Comparison of ENCODE assay signal across 17 cellular contexts in genomic region chr7:114966156-114966555, GRCh38. TPM values are rescaled to one million over a fixed set of nuclear protein-coding genes. Genes with fewer than 3 reads are reported as not detected.
DNase-seq lines count a peak whose midpoint lies in the region; ATAC-seq, FAIRE-seq and TF ChIP-seq lines count a peak whose summit lies in the region.
"Had no signal": no experiment of that assay in that cellular context is flagged by ENCODE, and none has a peak within 500 bp of the region (broad histone marks: within the 10 kb centered on the region; RNA-seq: fewer than 3 reads in every experiment).

No MANE protein-coding gene starts in this region.

- H3K27ac ChIP-seq in CD8-positive, alpha-beta T cell (ENCODE audit: low read depth, low read length): no peak overlapping the region
- no peak overlapping the region for H3K27ac ChIP-seq in endothelial cell of umbilical vein (ENCODE audit: insufficient read depth, low read depth, low read length)
- H3K27ac ChIP-seq: BLaER1 treated with 17β-estradiol and CSF1 and Interleukin-3, amounts not matched to agents 10 nM and 100 nM; GM23248 had no signal

- intact Hi-C loops in CD8-positive, alpha-beta T cell (cut with DNase I, micrococcal nuclease): loop anchor here in 1 of 2 experiments (2.0 kb wide), 1 partner anchor 15 kb away; no protein-coding TSS in a partner anchor
- intact Hi-C loops in endothelial cell of umbilical vein (cut with micrococcal nuclease): no loop called here

- H4K20me1 ChIP-seq in endothelial cell of umbilical vein (replicated peaks; ENCODE audit: control insufficient read depth, extremely low read depth, insufficient read depth, low read length): no peaks in the 10 kb centered on the region
- H4K20me1 ChIP-seq: BLaER1 treated with 17β-estradiol and CSF1 and Interleukin-3, amounts not matched to agents 10 nM and 100 nM had no signal

- no peak for ATAC-seq in CD8-positive, alpha-beta T cell

- FAIRE-seq in endothelial cell of umbilical vein (lab: Jason Lieb, UNC): peak; percentile 4

- dilution Hi-C loops in endothelial cell of umbilical vein (cut with MboI; ENCODE audit: extremely low pct_ligation_motif_present, low sequenced_read_pairs): no loop called here

- H3K27ac Mint-ChIP-seq in CD8-positive, alpha-beta T cell: peak overlapping the region; percentile 45
- peak overlapping the region; percentile 13 for H3K27ac Mint-ChIP-seq in mesothelial cell of epicardium
- no peak overlapping the region for H3K27ac Mint-ChIP-seq in activated CD4-positive, alpha-beta T cell treated with anti-CD3 and anti-CD28 coated beads, Interleukin-2, amount 10 ng/mL, durations not matched to agents 7 days and 5 days
- H3K27ac Mint-ChIP-seq: B cell had no signal

- H3K9me3 ChIP-seq in CD8-positive, alpha-beta T cell (ENCODE audit: low read length): no peaks in the 10 kb centered on the region
- no peaks in the 10 kb centered on the region for H3K9me3 ChIP-seq in endothelial cell of umbilical vein (replicated peaks; ENCODE audit: control insufficient read depth, insufficient read depth, low read length)
- H3K9me3 ChIP-seq: BLaER1 treated with 17β-estradiol and CSF1 and Interleukin-3, amounts not matched to agents 10 nM and 100 nM; HAP-1 had no signal

- peaks cover 69% of the 10 kb centered on the region for H3K4me1 Mint-ChIP-seq in CD8-positive, alpha-beta T cell (ENCODE audit: low read depth)
- H3K4me1 Mint-ChIP-seq in mesothelial cell of epicardium: peaks cover 7% of the 10 kb centered on the region
- peaks cover 38% of the 10 kb centered on the region for H3K4me1 Mint-ChIP-seq in activated CD4-positive, alpha-beta T cell treated with anti-CD3 and anti-CD28 coated beads, Interleukin-2, amount 10 ng/mL, durations not matched to agents 7 days and 5 days

- no peaks in the 10 kb centered on the region for H3K9me1 ChIP-seq in endothelial cell of umbilical vein (replicated peaks; ENCODE audit: control insufficient read depth, extremely low read depth, insufficient read depth, low read length)

- H3K4me2 ChIP-seq in endothelial cell of umbilical vein (ENCODE audit: insufficient read depth, low read length): no peak overlapping the region
- H3K4me2 ChIP-seq: BLaER1 treated with 17β-estradiol and CSF1 and Interleukin-3, amounts not matched to agents 10 nM and 100 nM had no signal

- no peaks in the 10 kb centered on the region for H3K27me3 ChIP-seq in CD8-positive, alpha-beta T cell (ENCODE audit: insufficient read depth, low read length)
- H3K27me3 ChIP-seq in endothelial cell of umbilical vein (ENCODE audit: control insufficient read depth in 2 of 2, insufficient read depth in 2 of 2, low read length in 2 of 2): no peaks in the 10 kb centered on the region
- H3K27me3 ChIP-seq: BLaER1 treated with 17β-estradiol and CSF1 and Interleukin-3, amounts not matched to agents 10 nM and 100 nM had no signal

- no peak for TF ChIP-seq POLR2A in endothelial cell of umbilical vein (IDR thresholded peaks at IDR 0.05; ENCODE audit: low read depth, low read length)

- no peak overlapping the region for H3K9ac ChIP-seq in endothelial cell of umbilical vein (replicated peaks; ENCODE audit: extremely low read depth, insufficient read depth, low read length)
- H3K9ac ChIP-seq: BLaER1 treated with 17β-estradiol and CSF1 and Interleukin-3, amounts not matched to agents 10 nM and 100 nM; GM23248 had no signal

- BruUV-seq in endothelial cell of umbilical vein (replicated peaks; lab: Mats Ljungman, UMichigan): no TSS peak

- no peaks in the 10 kb centered on the region for H3K9me3 Mint-ChIP-seq in CD8-positive, alpha-beta T cell
- H3K9me3 Mint-ChIP-seq in mesothelial cell of epicardium: peaks cover 9% of the 10 kb centered on the region
- peaks cover 5% of the 10 kb centered on the region for H3K9me3 Mint-ChIP-seq in activated CD4-positive, alpha-beta T cell treated with anti-CD3 and anti-CD28 coated beads, Interleukin-2, amount 10 ng/mL, durations not matched to agents 7 days and 5 days

- CTCF ChIA-PET in CD8-positive, alpha-beta T cell (lab: Charles Lee): no interaction called here
- CTCF ChIA-PET in endothelial cell of umbilical vein (lab: Charles Lee): no interaction called here
- CTCF ChIA-PET in activated CD4-positive, alpha-beta T cell treated with anti-CD3 and anti-CD28 coated beads, Interleukin-2, amount 10 ng/mL, durations not matched to agents 7 days and 5 days (lab: Charles Lee): interaction anchor here (0.7 kb wide), 1 partner anchor 176 kb away, joined by 3 read pairs; no protein-coding TSS in a partner anchor

- H3K36me3 ChIP-seq in CD8-positive, alpha-beta T cell (ENCODE audit: insufficient read depth, low read length): no peaks in the 10 kb centered on the region
- no peaks in the 10 kb centered on the region for H3K36me3 ChIP-seq in endothelial cell of umbilical vein (ENCODE audit: control insufficient read depth in 2 of 2, extremely low read depth in 1 of 2, insufficient read depth in 2 of 2, low read length in 2 of 2)
- H3K36me3 ChIP-seq: BLaER1 treated with 17β-estradiol and CSF1 and Interleukin-3, amounts not matched to agents 10 nM and 100 nM; HAP-1 had no signal

- no peak overlapping the region for H3K4me3 Mint-ChIP-seq in CD8-positive, alpha-beta T cell
- H3K4me3 Mint-ChIP-seq in mesothelial cell of epicardium: no peak overlapping the region
- H3K4me3 Mint-ChIP-seq in activated CD4-positive, alpha-beta T cell treated with anti-CD3 and anti-CD28 coated beads, Interleukin-2, amount 10 ng/mL, durations not matched to agents 7 days and 5 days: no peak overlapping the region
- H3K4me3 Mint-ChIP-seq: B cell had no signal

- POLR2A ChIA-PET in CD8-positive, alpha-beta T cell (lab: Charles Lee): no interaction called here
- POLR2A ChIA-PET in endothelial cell of umbilical vein (lab: Charles Lee): no interaction called here
- POLR2A ChIA-PET in activated CD4-positive, alpha-beta T cell treated with anti-CD3 and anti-CD28 coated beads, Interleukin-2, amount 10 ng/mL, durations not matched to agents 7 days and 5 days (lab: Charles Lee): interaction anchor here (0.6 kb wide), 1 partner anchor 22 kb away, joined by 3 read pairs; no protein-coding TSS in a partner anchor

- TF ChIP-seq CTCF in CD8-positive, alpha-beta T cell (IDR thresholded peaks at IDR 0.05): no peak
- no peak for TF ChIP-seq CTCF in endothelial cell of umbilical vein (IDR thresholded peaks at IDR 0.05; ENCODE audit: extremely low read depth in 1 of 2, insufficient read depth in 1 of 2, low read depth in 1 of 2, low read length in 2 of 2)
- no peak for TF ChIP-seq CTCF in mesothelial cell of epicardium (IDR thresholded peaks at IDR 0.05; ENCODE audit: unreplicated experiment)

- H3K4me3 ChIP-seq in CD8-positive, alpha-beta T cell (ENCODE audit: low read depth, low read length): no peak overlapping the region
- no peak overlapping the region for H3K4me3 ChIP-seq in endothelial cell of umbilical vein (replicated peaks in 1 of 3; ENCODE audit: insufficient read depth in 1 of 3, low read depth in 1 of 3, low read length in 3 of 3)
- H3K4me3 ChIP-seq: BLaER1 treated with 17β-estradiol and CSF1 and Interleukin-3, amounts not matched to agents 10 nM and 100 nM; GM23248; HAP-1 had no signal

- H3K36me3 Mint-ChIP-seq in CD8-positive, alpha-beta T cell: peaks cover 12% of the 10 kb centered on the region
- peaks cover 13% of the 10 kb centered on the region for H3K36me3 Mint-ChIP-seq in mesothelial cell of epicardium
- peaks cover 57% of the 10 kb centered on the region for H3K36me3 Mint-ChIP-seq in activated CD4-positive, alpha-beta T cell treated with anti-CD3 and anti-CD28 coated beads, Interleukin-2, amount 10 ng/mL, durations not matched to agents 7 days and 5 days (ENCODE audit: low read depth)

- H3K27me3 Mint-ChIP-seq in CD8-positive, alpha-beta T cell (ENCODE audit: low read depth): no peaks in the 10 kb centered on the region
- no peaks in the 10 kb centered on the region for H3K27me3 Mint-ChIP-seq in mesothelial cell of epicardium (ENCODE audit: low read depth)
- no peaks in the 10 kb centered on the region for H3K27me3 Mint-ChIP-seq in activated CD4-positive, alpha-beta T cell treated with anti-CD3 and anti-CD28 coated beads, Interleukin-2, amount 10 ng/mL, durations not matched to agents 7 days and 5 days
- H3K27me3 Mint-ChIP-seq: B cell had no signal

- no peak overlapping the region for H2AFZ ChIP-seq in endothelial cell of umbilical vein (ENCODE audit: low read depth, low read length)
- H2AFZ ChIP-seq: GM23248 had no signal

- DNase-seq in A172 (ENCODE audit: low spot score) (peak; percentile 8), endothelial cell of umbilical vein (ENCODE audit: low read depth, low spot score) (no peak), mesothelial cell of epicardium (ENCODE audit: low spot score in 2 of 2, unreplicated experiment in 2 of 2) (no peak), HUDEP-2 (lab: John Stamatoyannopoulos, UW; ENCODE audit: unreplicated experiment in 76 of 76) (no peak), HCEC 1CT (no peak), NCI-H2196 treated with DMSO at 0.1 percent for 48 hours (lab: John Stamatoyannopoulos, UW; ENCODE audit: unreplicated experiment) (no peak)
- no peak for DNase-seq in CD8-positive, alpha-beta T cell
- DNase-seq in activated CD4-positive, alpha-beta T cell treated with anti-CD3 and anti-CD28 coated beads, Interleukin-2, amount 10 ng/mL, durations not matched to agents 7 days and 5 days: no peak
- DNase-seq: 8988T, DMS153, DMS79, GDM1, GM23248 had no signal

- H3K4me1 ChIP-seq in CD8-positive, alpha-beta T cell (ENCODE audit: insufficient read depth, low read length): no peaks in the 10 kb centered on the region
- H3K4me1 ChIP-seq in endothelial cell of umbilical vein (ENCODE audit: control insufficient read depth, extremely low read depth, insufficient read depth, low read length): no peaks in the 10 kb centered on the region
- H3K4me1 ChIP-seq: BLaER1 treated with 17β-estradiol and CSF1 and Interleukin-3, amounts not matched to agents 10 nM and 100 nM; HAP-1 had no signal

- no peaks in the 10 kb centered on the region for H3K79me2 ChIP-seq in endothelial cell of umbilical vein (ENCODE audit: control insufficient read depth, insufficient read depth, low read length)

TF ChIP-seq in endothelial cell of umbilical vein, 7 proteins besides CTCF, POLR2A, EP300 and RAD21 (continues in another document):
- TF ChIP-seq POLR2AphosphoS5 (IDR thresholded peaks at IDR 0.05; ENCODE audit: insufficient read depth, low read depth, low read length): no peak

RNA-seq across cellular contexts. Expression of gene MDFIC, which starts 44.3 kb away (rescaled TPM):
- 25.2 and 37.7 TPM in 2 replicates for total RNA-seq in A172 (2014; rRNA removed; shearing (Covaris generic))
- 10 to 100 TPM; 16.8 to 17.2 TPM for total RNA-seq in CD8-positive, alpha-beta T cell
- total RNA-seq in endothelial cell of umbilical vein: 13.7 and 14.2 TPM in 2 replicates
- 4.0 and 6.5 TPM in 2 replicates for polyA plus RNA-seq in endothelial cell of umbilical vein
- polyA plus RNA-seq in endothelial cell of umbilical vein (2011; cell fraction: cytosol; rRNA removed): 7.1 and 8.2 TPM in 2 replicates
- polyA plus RNA-seq in endothelial cell of umbilical vein (2011; cell fraction: nucleus; rRNA removed): 5.5 and 6.9 TPM in 2 replicates
- polyA plus RNA-seq in endothelial cell of umbilical vein (2012): 7.8 and 13.1 TPM in 2 replicates
- polyA minus RNA-seq in endothelial cell of umbilical vein: 20.1 and 26.7 TPM in 2 replicates
- polyA minus RNA-seq in endothelial cell of umbilical vein (2011; cell fraction: cytosol; rRNA and poly(A)+ RNA removed): 27.8 TPM
- polyA minus RNA-seq in endothelial cell of umbilical vein (2011; cell fraction: nucleus; rRNA and poly(A)+ RNA removed): 7.7 and 16.2 TPM in 2 replicates
- total RNA-seq in mesothelial cell of epicardium: 25.2 to 25.7 TPM (median 25.6 TPM) in 3 replicates
- total RNA-seq in activated CD4-positive, alpha-beta T cell treated with anti-CD3 and anti-CD28 coated beads, Interleukin-2, amount 10 ng/mL, durations not matched to agents 7 days and 5 days: 10 to 100 TPM; 75.4 to 91.2 TPM
- total RNA-seq: HT-29 had no signal
